ENCODE assay signal across 19 cellular contexts in the genomic region with DNA sequence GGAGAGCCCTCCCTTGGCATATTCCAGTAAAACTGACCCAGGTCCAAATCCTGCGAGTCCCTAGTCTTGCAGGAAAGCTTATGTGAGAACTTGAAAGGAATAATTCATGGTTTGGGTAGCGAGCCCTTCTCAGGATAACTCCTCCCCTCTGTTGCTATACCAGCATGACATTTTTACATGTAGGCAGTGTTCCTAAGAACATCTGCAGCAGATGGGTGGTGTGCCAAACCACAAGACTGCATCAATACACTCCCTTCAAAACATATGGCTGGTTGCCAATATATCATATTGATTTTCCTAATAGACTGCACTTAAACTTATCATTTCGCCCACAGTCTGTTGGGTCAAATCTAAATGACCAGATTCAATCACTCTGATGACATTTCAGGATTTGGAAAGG. TPM values are rescaled to one million over a fixed set of nuclear protein-coding genes. Genes with fewer than 3 reads are reported as not detected.
DNase-seq lines count a peak whose midpoint lies in the region; ATAC-seq, FAIRE-seq and TF ChIP-seq lines count a peak whose summit lies in the region.
"Had no signal": no experiment of that assay in that cellular context is flagged by ENCODE, and none has a peak within 500 bp of the region (broad histone marks: within the 10 kb centered on the region; RNA-seq: fewer than 3 reads in every experiment).

No MANE protein-coding gene starts in this region.

- H4K20me1 ChIP-seq in KMS-11 (ENCODE audit: insufficient read depth): no peaks in the 10 kb centered on the region
- H4K20me1 ChIP-seq in keratinocyte (ENCODE audit: control insufficient read depth, extremely low read depth, insufficient read depth, low read length): no peaks in the 10 kb centered on the region

- no peak overlapping the region for H3K4me3 ChIP-seq in KMS-11 (IDR thresholded peaks at IDR 0.05; ENCODE audit: insufficient read depth, low read depth, low read length)
- H3K4me3 ChIP-seq in keratinocyte (ENCODE audit: control insufficient read depth in 2 of 3, extremely low read depth in 1 of 3, insufficient read depth in 2 of 3, low read depth in 1 of 3, low read length in 3 of 3): no peak overlapping the region
- no peak overlapping the region for H3K4me3 ChIP-seq in A673 (ENCODE audit: low read depth, low read length, poor library complexity, severe bottlenecking)

- H3K4me1 Mint-ChIP-seq in stimulated activated effector memory CD8-positive, alpha-beta T cell treated with anti-CD3 and anti-CD28 coated beads, Interleukin-12 subunit alpha, Interleukin-12 subunit beta, amount 100 ng/mL, for 72 hours: no peaks in the 10 kb centered on the region

- ATAC-seq in stimulated activated effector memory CD8-positive, alpha-beta T cell treated with anti-CD3 and anti-CD28 coated beads, Interleukin-12 subunit alpha, Interleukin-12 subunit beta, amount 100 ng/mL, for 72 hours: no peak
- ATAC-seq in GM21360 (IDR thresholded peaks at IDR 0.05; ENCODE audit: unreplicated experiment): no peak
- ATAC-seq: naive thymus-derived CD4-positive, alpha-beta T cell had no signal

- TF ChIP-seq CTCF in KMS-11 (conservative IDR thresholded peaks at IDR 0.05; ENCODE audit: low read depth, low read length) (no peak), keratinocyte (optimal IDR thresholded peaks at IDR 0.05 in 1 of 3, IDR thresholded peaks at IDR 0.05 in 1 of 3, conservative IDR thresholded peaks at IDR 0.05 in 1 of 3; ENCODE audit: extremely low read depth in 1 of 3, insufficient read depth in 2 of 3, low read length in 3 of 3) (no peak), A673 (conservative IDR thresholded peaks at IDR 0.05; ENCODE audit: low read depth, low read length) (no peak)

- no peak overlapping the region for H3K9ac ChIP-seq in KMS-11
- no peak overlapping the region for H3K9ac ChIP-seq in keratinocyte (ENCODE audit: control insufficient read depth, extremely low read depth, insufficient read depth, low read length)

- peak; percentile 36 for FAIRE-seq in keratinocyte (lab: Jason Lieb, UNC)
- FAIRE-seq: GM12891, urothelium cell line had no signal

- H3K9me3 ChIP-seq in keratinocyte (ENCODE audit: control insufficient read depth, low read depth, low read length) (no peaks in the 10 kb centered on the region), A673 (ENCODE audit: low read depth, low read length, poor library complexity, severe bottlenecking) (no peaks in the 10 kb centered on the region)

- no peak overlapping the region for H3K27ac Mint-ChIP-seq in stimulated activated effector memory CD8-positive, alpha-beta T cell treated with anti-CD3 and anti-CD28 coated beads, Interleukin-12 subunit alpha, Interleukin-12 subunit beta, amount 100 ng/mL, for 72 hours
- H3K27ac Mint-ChIP-seq: activated naive CD4-positive, alpha-beta T cell treated with anti-CD3 and anti-CD28 coated beads for 36 hours; IgD-negative memory B cell; stimulated activated naive B cell treated with anti-CD40 and anti-IgM and Interleukin-4, amounts not matched to agents 10 μg/mL and 1 μg/mL and 100 μg/mL, for 72 hours had no signal

- H3K79me2 ChIP-seq in KMS-11 (ENCODE audit: insufficient read depth, low read depth) (no peaks in the 10 kb centered on the region), keratinocyte (ENCODE audit: control insufficient read depth, insufficient read depth, low read length) (no peaks in the 10 kb centered on the region)

- intact Hi-C loops in A673 (cut with micrococcal nuclease; ENCODE audit: unreplicated experiment): loop anchor here (5.0 kb wide), 1 partner anchor 299 kb away; a partner anchor contains a TSS

- no peak overlapping the region; the same call in 1 of the 2 replicates for H3K27ac ChIP-seq in KMS-11
- peak overlapping the region; percentile 37 for H3K27ac ChIP-seq in caudate nucleus (ENCODE audit: low read depth, low read length)
- H3K27ac ChIP-seq in keratinocyte (ENCODE audit: control insufficient read depth, insufficient read depth, low read length): no peak overlapping the region
- H3K27ac ChIP-seq in A673 (ENCODE audit: low read depth, low read length, poor library complexity, severe bottlenecking): no peak overlapping the region
- H3K27ac ChIP-seq: VCaP had no signal

- no peaks in the 10 kb centered on the region for H3K9me3 Mint-ChIP-seq in stimulated activated effector memory CD8-positive, alpha-beta T cell treated with anti-CD3 and anti-CD28 coated beads, Interleukin-12 subunit alpha, Interleukin-12 subunit beta, amount 100 ng/mL, for 72 hours
- H3K9me3 Mint-ChIP-seq: activated naive CD4-positive, alpha-beta T cell treated with anti-CD3 and anti-CD28 coated beads for 36 hours; IgD-negative memory B cell; naive thymus-derived CD4-positive, alpha-beta T cell; stimulated activated naive B cell treated with anti-CD40 and anti-IgM and Interleukin-4, amounts not matched to agents 10 μg/mL and 1 μg/mL and 100 μg/mL, for 72 hours had no signal

- H3K36me3 ChIP-seq in KMS-11 (ENCODE audit: insufficient read depth) (no peaks in the 10 kb centered on the region; the same call in 1 of the 2 replicates), keratinocyte (ENCODE audit: control insufficient read depth in 2 of 2, extremely low read depth in 1 of 2, insufficient read depth in 2 of 2, low read length in 2 of 2) (peaks cover 8 to 32% of the 10 kb centered on the region in 2 experiments), A673 (ENCODE audit: insufficient read depth, low read length, poor library complexity, severe bottlenecking) (peaks cover 67% of the 10 kb centered on the region)

- H3K4me3 Mint-ChIP-seq in stimulated activated effector memory CD8-positive, alpha-beta T cell treated with anti-CD3 and anti-CD28 coated beads, Interleukin-12 subunit alpha, Interleukin-12 subunit beta, amount 100 ng/mL, for 72 hours: no peak overlapping the region
- H3K4me3 Mint-ChIP-seq: activated naive CD4-positive, alpha-beta T cell treated with anti-CD3 and anti-CD28 coated beads for 36 hours; IgD-negative memory B cell; naive thymus-derived CD4-positive, alpha-beta T cell had no signal

- H3K4me2 ChIP-seq in KMS-11 (peak overlapping the region; percentile 34; the same call in 1 of the 2 replicates), keratinocyte (ENCODE audit: control insufficient read depth, extremely low read depth, insufficient read depth, low read depth, low read length) (peak overlapping the region; percentile 10)

- BruUV-seq in A673 (replicated peaks; lab: Mats Ljungman, UMichigan): no TSS peak

- peaks cover 4% of the 10 kb centered on the region for H3K9me1 ChIP-seq in keratinocyte (ENCODE audit: control insufficient read depth, extremely low read depth, insufficient read depth, low read length)

- DNase-seq in COLO668 (lab: John Stamatoyannopoulos, UW; ENCODE audit: unreplicated experiment): peak; percentile 63
- DNase-seq in caudate nucleus (lab: John Stamatoyannopoulos, UW): no peak
- DNase-seq in keratinocyte (ENCODE audit: low read depth, low spot score): no peak
- DNase-seq in activated CD4-positive, alpha-beta T cell treated with anti-CD3 and anti-CD28 coated beads, Interleukin-2, amount 50 U/mL, for 48 hours: no peak
- no peak for DNase-seq in stimulated activated effector memory CD8-positive, alpha-beta T cell treated with anti-CD3 and anti-CD28 coated beads, Interleukin-12 subunit alpha, Interleukin-12 subunit beta, amount 100 ng/mL, for 72 hours (ENCODE audit: low spot score in 2 of 2)
- no peak for DNase-seq in A673 (ENCODE audit: low spot score)
- DNase-seq: activated naive CD4-positive, alpha-beta T cell treated with anti-CD3 and anti-CD28 coated beads for 36 hours; EL; naive thymus-derived CD4-positive, alpha-beta T cell; NCI-H1930; retina; stimulated activated CD4-positive, alpha-beta T cell treated with anti-CD3 and anti-CD28 coated beads, Interleukin-4, amount 100 ng/mL, for 24 hours; stimulated activated naive B cell treated with anti-CD40 and anti-IgM and Interleukin-4, amounts not matched to agents 10 μg/mL and 1 μg/mL and 100 μg/mL, for 72 hours had no signal

- H3K36me3 Mint-ChIP-seq in stimulated activated effector memory CD8-positive, alpha-beta T cell treated with anti-CD3 and anti-CD28 coated beads, Interleukin-12 subunit alpha, Interleukin-12 subunit beta, amount 100 ng/mL, for 72 hours: peaks cover 96% of the 10 kb centered on the region

- POLR2A ChIA-PET in A673 (lab: Charles Lee; ENCODE audit: low non-redundant PET): no interaction called here

- H3K4me1 ChIP-seq in KMS-11 (ENCODE audit: low read depth, poor library complexity, severe bottlenecking): peaks cover 42% of the 10 kb centered on the region
- peaks cover 25% of the 10 kb centered on the region for H3K4me1 ChIP-seq in keratinocyte (ENCODE audit: control insufficient read depth, extremely low read depth, insufficient read depth, low read length)
- peaks cover 15% of the 10 kb centered on the region for H3K4me1 ChIP-seq in A673 (ENCODE audit: insufficient read depth, low read length, poor library complexity, severe bottlenecking)

- dilution Hi-C loops in keratinocyte (cut with MboI; ENCODE audit: extremely low pct_ligation_motif_present, low sequenced_read_pairs): no loop called here

- H3K27me3 ChIP-seq in KMS-11 (ENCODE audit: insufficient read depth, low read depth) (no peaks in the 10 kb centered on the region), keratinocyte (ENCODE audit: control insufficient read depth, extremely low read depth, insufficient read depth, low read length) (no peaks in the 10 kb centered on the region), A673 (replicated peaks; ENCODE audit: insufficient read depth, low read depth, low read length, poor library complexity) (no peaks in the 10 kb centered on the region)

- CTCF ChIA-PET in A673 (lab: Charles Lee): no interaction called here

- no peak overlapping the region for H2AFZ ChIP-seq in KMS-11 (ENCODE audit: low read depth)
- no peak overlapping the region for H2AFZ ChIP-seq in keratinocyte (ENCODE audit: control insufficient read depth, low read length)

RNA-seq across cellular contexts. Expression of a gene that starts 19.9 kb away (rescaled TPM):
- polyA plus RNA-seq in keratinocyte: 66.5 to 75.7 TPM (median 69.2 TPM) in 3 replicates
- polyA plus RNA-seq in keratinocyte (2011; ENCODE audit: low read depth): 310 TPM
- polyA plus RNA-seq in keratinocyte (2011; cell fraction: cytosol; rRNA removed): 56.1 and 57.7 TPM in 2 replicates
- polyA plus RNA-seq in keratinocyte (2011; cell fraction: nucleus; rRNA removed): 104 and 119 TPM in 2 replicates
- polyA plus RNA-seq in keratinocyte (2012; ENCODE audit: low replicate concordance): 50.1 and 71.0 TPM in 2 replicates
- 59.7 to 75.2 TPM (median 61.9 TPM) in 3 replicates for polyA minus RNA-seq in keratinocyte
- polyA minus RNA-seq in keratinocyte (2011; cell fraction: cytosol; rRNA and poly(A)+ RNA removed): 50.6 TPM
- polyA minus RNA-seq in keratinocyte (2011; cell fraction: nucleus; rRNA and poly(A)+ RNA removed): 19.2 and 37.2 TPM in 2 replicates
- 128 and 133 TPM in 2 replicates for total RNA-seq in A673 (2021)

RNA-seq across cellular contexts. Expression of a gene that starts 20.2 kb away (rescaled TPM):
- polyA plus RNA-seq in keratinocyte: 33.7 to 42.2 TPM (median 38.9 TPM) in 3 replicates
- 36.5 TPM for polyA plus RNA-seq in keratinocyte (2011; ENCODE audit: low read depth)
- 22.8 and 42.6 TPM in 2 replicates for polyA plus RNA-seq in keratinocyte (2011; cell fraction: cytosol; rRNA removed)
- 45.3 and 50.7 TPM in 2 replicates for polyA plus RNA-seq in keratinocyte (2011; cell fraction: nucleus; rRNA removed)
- polyA plus RNA-seq in keratinocyte (2012; ENCODE audit: low replicate concordance): 13.6 and 25.0 TPM in 2 replicates
- polyA minus RNA-seq in keratinocyte: 47.9 to 108 TPM (median 97.4 TPM) in 3 replicates
- 46.2 TPM for polyA minus RNA-seq in keratinocyte (2011; cell fraction: cytosol; rRNA and poly(A)+ RNA removed)
- polyA minus RNA-seq in keratinocyte (2011; cell fraction: nucleus; rRNA and poly(A)+ RNA removed): 31.1 and 49.4 TPM in 2 replicates
- total RNA-seq in A673 (2021): 45.6 and 47.6 TPM in 2 replicates
